ENCODE assay signal across 16 cellular contexts in genomic region chr9:4980046-4980727, GRCh38. TPM values are rescaled to one million over a fixed set of nuclear protein-coding genes. Genes with fewer than 3 reads are reported as not detected.
DNase-seq lines count a peak whose midpoint lies in the region; ATAC-seq and TF ChIP-seq lines count a peak whose summit lies in the region.
"Had no signal": no experiment of that assay in that cellular context is flagged by ENCODE, and none has a peak within 500 bp of the region (broad histone marks: within the 10 kb centered on the region; RNA-seq: fewer than 3 reads in every experiment).

No MANE protein-coding gene starts in this region.

- WGBS in smooth muscle cell (ENCODE audit: low lambda C conversion rate): 79% methylated on average over 4 of the region's 4 CpGs

- no peak for DNase-seq in activated CD4-positive, alpha-beta T cell treated with anti-CD3 and anti-CD28 coated beads for 36 hours
- no peak for DNase-seq in activated CD4-positive, alpha-beta T cell treated with anti-CD3 and anti-CD28 coated beads for 4 hours
- DNase-seq in LoVo (ENCODE audit: low spot score) (peak; percentile 43), smooth muscle cell (lab: John Stamatoyannopoulos, UW; ENCODE audit: unreplicated experiment) (no peak), OCI-LY7 (ENCODE audit: low spot score) (no peak), NCI-H446 (lab: John Stamatoyannopoulos, UW) (no peak), NCI-H774 (lab: John Stamatoyannopoulos, UW) (no peak)
- DNase-seq in activated naive CD8-positive, alpha-beta T cell treated with anti-CD3 and anti-CD28 coated beads for 36 hours: no peak
- DNase-seq: COR-L47; effector CD8-positive, alpha-beta T cell; GDM1; NCI-H146 had no signal

- no peaks in the 10 kb centered on the region for H4K20me1 ChIP-seq in smooth muscle cell (ENCODE audit: low read depth)
- no peaks in the 10 kb centered on the region for H4K20me1 ChIP-seq in OCI-LY7 (ENCODE audit: insufficient read depth, low read length)

- TF ChIP-seq CTCF in smooth muscle cell (IDR thresholded peaks at IDR 0.05; ENCODE audit: borderline replicate concordance, insufficient read depth, poor library complexity, severe bottlenecking): no peak
- TF ChIP-seq CTCF in OCI-LY7 (conservative IDR thresholded peaks at IDR 0.05; ENCODE audit: low read length): no peak

- H3K9ac ChIP-seq in smooth muscle cell (ENCODE audit: low read depth): no peak overlapping the region

- H2AFZ ChIP-seq in smooth muscle cell (ENCODE audit: low read depth) (no peak overlapping the region), OCI-LY7 (ENCODE audit: low read length) (no peak overlapping the region)

- intact Hi-C loops in activated CD4-positive, alpha-beta T cell treated with anti-CD3 and anti-CD28 coated beads for 36 hours (cut with DNase I, micrococcal nuclease): loop anchor here (1.0 to 10.0 kb wide), 8 partner anchors 9 to 1453 kb away; partner anchors contain the start of genes PLGRKT (in 1 of the 2), PLPP6 (in 1 of the 2), RFX3 (in 1 of the 2) and RIC1 (in 1 of the 2)
- intact Hi-C loops in OCI-LY7 (cut with micrococcal nuclease; ENCODE audit: unreplicated experiment): loop anchor here (5.0 to 10.0 kb wide), 3 partner anchors 318 to 855 kb away; partner anchors contain the start of genes ERMP1, PLPP6 and RIC1

- peak overlapping the region; percentile 16 for H3K4me2 ChIP-seq in smooth muscle cell
- no peak overlapping the region for H3K4me2 ChIP-seq in OCI-LY7 (ENCODE audit: low read length)

- H3K36me3 ChIP-seq in smooth muscle cell (ENCODE audit: low read depth): no peaks in the 10 kb centered on the region
- no peaks in the 10 kb centered on the region for H3K36me3 ChIP-seq in OCI-LY7 (ENCODE audit: insufficient read depth, low read length)

- H3K9me3 ChIP-seq in smooth muscle cell (replicated peaks; ENCODE audit: low read depth): no peaks in the 10 kb centered on the region
- no peaks in the 10 kb centered on the region for H3K9me3 ChIP-seq in OCI-LY7 (ENCODE audit: low read length)
- H3K9me3 ChIP-seq: SJSA1 had no signal

- no peaks in the 10 kb centered on the region for H3K9me2 ChIP-seq in OCI-LY7 (ENCODE audit: insufficient read depth, low read length)

- H3K36me3 Mint-ChIP-seq in activated CD4-positive, alpha-beta T cell treated with anti-CD3 and anti-CD28 coated beads for 36 hours (ENCODE audit: low read depth): no peaks in the 10 kb centered on the region
- H3K36me3 Mint-ChIP-seq in activated naive CD8-positive, alpha-beta T cell treated with anti-CD3 and anti-CD28 coated beads for 36 hours: peaks cover 2% of the 10 kb centered on the region
- H3K36me3 Mint-ChIP-seq: brain, IgD-negative memory B cell, WTC11 had no signal

- ATAC-seq in activated CD4-positive, alpha-beta T cell treated with anti-CD3 and anti-CD28 coated beads for 36 hours: peak; percentile 38
- ATAC-seq: WTC11 had no signal

- no peaks in the 10 kb centered on the region for H3K27me3 Mint-ChIP-seq in activated CD4-positive, alpha-beta T cell treated with anti-CD3 and anti-CD28 coated beads for 36 hours
- peaks cover 3% of the 10 kb centered on the region for H3K27me3 Mint-ChIP-seq in activated naive CD8-positive, alpha-beta T cell treated with anti-CD3 and anti-CD28 coated beads for 36 hours
- H3K27me3 Mint-ChIP-seq: IgD-negative memory B cell had no signal

- peaks cover 51% of the 10 kb centered on the region for H3K4me1 Mint-ChIP-seq in activated CD4-positive, alpha-beta T cell treated with anti-CD3 and anti-CD28 coated beads for 36 hours
- peaks cover 53% of the 10 kb centered on the region for H3K4me1 Mint-ChIP-seq in activated naive CD8-positive, alpha-beta T cell treated with anti-CD3 and anti-CD28 coated beads for 36 hours

- H3K79me2 ChIP-seq in smooth muscle cell (ENCODE audit: low read depth) (no peaks in the 10 kb centered on the region), OCI-LY7 (ENCODE audit: insufficient read depth, low read depth, low read length) (no peaks in the 10 kb centered on the region)

- H3K27me3 ChIP-seq in smooth muscle cell (ENCODE audit: low read depth): no peaks in the 10 kb centered on the region
- H3K27me3 ChIP-seq: SJSA1 had no signal

- H3F3A ChIP-seq in smooth muscle cell (ENCODE audit: low read depth): peaks cover 17% of the 10 kb centered on the region

- H3K4me3 ChIP-seq in smooth muscle cell (no peak overlapping the region), OCI-LY7 (ENCODE audit: low read depth, low read length, poor library complexity, severe bottlenecking) (no peak overlapping the region)
- H3K4me3 ChIP-seq: SJSA1 had no signal

- H3K27ac ChIP-seq in smooth muscle cell (ENCODE audit: low read depth): no peak overlapping the region
- H3K27ac ChIP-seq in OCI-LY7 (ENCODE audit: low read depth, low read length, poor library complexity, severe bottlenecking): no peak overlapping the region
- H3K27ac ChIP-seq: SJSA1 had no signal

- BruUV-seq in OCI-LY7 (replicated peaks; lab: Mats Ljungman, UMichigan): no TSS peak

- peak overlapping the region; percentile 1 for H3K4me3 Mint-ChIP-seq in activated CD4-positive, alpha-beta T cell treated with anti-CD3 and anti-CD28 coated beads for 36 hours
- peak overlapping the region; percentile 58 for H3K4me3 Mint-ChIP-seq in activated naive CD8-positive, alpha-beta T cell treated with anti-CD3 and anti-CD28 coated beads for 36 hours
- H3K4me3 Mint-ChIP-seq: WTC11 had no signal

- CTCF ChIA-PET in activated CD4-positive, alpha-beta T cell treated with anti-CD3 and anti-CD28 coated beads for 36 hours (lab: Charles Lee): interaction anchor here (0.8 to 2.4 kb wide), 4 partner anchors 9 to 55 kb away, joined by 3 to 9 read pairs (median 6); no protein-coding TSS in a partner anchor
- CTCF ChIA-PET in OCI-LY7 (lab: Charles Lee; ENCODE audit: unreplicated experiment): no interaction called here

- no peaks in the 10 kb centered on the region for H3K9me3 Mint-ChIP-seq in activated CD4-positive, alpha-beta T cell treated with anti-CD3 and anti-CD28 coated beads for 36 hours (ENCODE audit: low read depth)
- no peaks in the 10 kb centered on the region for H3K9me3 Mint-ChIP-seq in activated naive CD8-positive, alpha-beta T cell treated with anti-CD3 and anti-CD28 coated beads for 36 hours
- H3K9me3 Mint-ChIP-seq: brain, IgD-negative memory B cell, WTC11 had no signal

- POLR2A ChIA-PET in activated CD4-positive, alpha-beta T cell treated with anti-CD3 and anti-CD28 coated beads for 36 hours (lab: Charles Lee): no interaction called here
- POLR2A ChIA-PET in OCI-LY7 (lab: Charles Lee): interaction anchor here (1.1 kb wide), 1 partner anchor 8 kb away, joined by 4 read pairs; no protein-coding TSS in a partner anchor

- H3K4me1 ChIP-seq in smooth muscle cell (ENCODE audit: low read depth) (peaks cover 13% of the 10 kb centered on the region), OCI-LY7 (ENCODE audit: insufficient read depth, low read length, poor library complexity, severe bottlenecking) (peaks cover 17% of the 10 kb centered on the region)

- H3K27ac Mint-ChIP-seq in activated CD4-positive, alpha-beta T cell treated with anti-CD3 and anti-CD28 coated beads for 36 hours: peak overlapping the region; percentile 48
- peak overlapping the region; percentile 85 for H3K27ac Mint-ChIP-seq in activated naive CD8-positive, alpha-beta T cell treated with anti-CD3 and anti-CD28 coated beads for 36 hours
- H3K27ac Mint-ChIP-seq: WTC11 had no signal

RNA-seq across cellular contexts. Expression of gene JAK2, which starts 4.9 kb away (rescaled TPM):
- total RNA-seq in activated CD4-positive, alpha-beta T cell treated with anti-CD3 and anti-CD28 coated beads for 36 hours: 10 to 100 TPM; 19.4 to 19.5 TPM
- total RNA-seq in activated naive CD8-positive, alpha-beta T cell treated with anti-CD3 and anti-CD28 coated beads for 36 hours: 10 to 100 TPM; 33.7 to 35.8 TPM
- total RNA-seq in smooth muscle cell (12.0 and 15.6 TPM in 2 replicates), OCI-LY7 (2022) (11.4 and 12.5 TPM in 2 replicates)
- 4.9 and 5.8 TPM in 2 replicates for polyA plus RNA-seq in smooth muscle cell
- 3.7 and 4.4 TPM in 2 replicates for total RNA-seq in OCI-LY7 (2014; rRNA removed; shearing (Covaris generic))
